In genomic region chr11:1041149-1041467, GRCh38 we compare ENCODE assay signal across 24 cellular contexts. TPM values are rescaled to one million over a fixed set of nuclear protein-coding genes. Genes with fewer than 3 reads are reported as not detected.
A peak's percentile ranks its signal among the peaks of the same experiment; 100 is the strongest.
DNase-seq lines count a peak whose midpoint lies in the region; ATAC-seq, FAIRE-seq and TF ChIP-seq lines count a peak whose summit lies in the region.
"Had no signal": no experiment of that assay in that cellular context is flagged by ENCODE, and none has a peak within 500 bp of the region (broad histone marks: within the 10 kb centered on the region; RNA-seq: fewer than 3 reads in every experiment).

No MANE protein-coding gene starts in this region.

- H3K9me3 ChIP-seq in BLaER1, result peaks cover 13% of the 10 kb centered on the region; the same call in 1 of the 2 replicates
- no peaks in the 10 kb centered on the region for H3K9me3 ChIP-seq in HCT116 (ENCODE audit: control insufficient read depth in 1 of 2, insufficient read depth in 1 of 2, low read depth in 1 of 2, low read length in 2 of 2)
- peaks cover 0 to 5% of the 10 kb centered on the region in 2 donors for H3K9me3 ChIP-seq in kidney (ENCODE audit: control insufficient read depth in 1 of 2, low read length in 2 of 2)
- no peaks in the 10 kb centered on the region for H3K9me3 ChIP-seq in spleen
- H3K9me3 ChIP-seq in WERI-Rb-1 (ENCODE audit: severe bottlenecking), result no peaks in the 10 kb centered on the region

- no peak for FAIRE-seq in kidney (lab: Jason Lieb, UNC)
- FAIRE-seq: D721Med, HepG2, K562 had no signal

- no peaks in the 10 kb centered on the region for H3K79me2 ChIP-seq in HCT116 (ENCODE audit: insufficient read depth, low read length)

- TF ChIP-seq POLR2A in HCT116 (IDR thresholded peaks at IDR 0.05; ENCODE audit: borderline replicate concordance, extremely low read depth, insufficient read depth, insufficient read length) (no peak), spleen (IDR thresholded peaks at IDR 0.05) (no peak)

- H3K9me2 ChIP-seq in HCT116 (ENCODE audit: insufficient read depth), result no peaks in the 10 kb centered on the region

- no peaks in the 10 kb centered on the region for H3K27me3 ChIP-seq in BLaER1
- no peaks in the 10 kb centered on the region for H3K27me3 ChIP-seq in HCT116 (ENCODE audit: insufficient read depth, low read length)
- peaks cover 0 to 29% (median 0%) of the 10 kb centered on the region in 7 donors for H3K27me3 ChIP-seq in spleen (replicated peaks in 1 of 7)
- H3K27me3 ChIP-seq in WERI-Rb-1 (ENCODE audit: insufficient read depth, low read depth, severe bottlenecking), result no peaks in the 10 kb centered on the region

- CTCF ChIA-PET in HCT116 (lab: Charles Lee), result no interaction called here

- 79 to 90% (median 82%) methylated on average over 2 to 8 of the region's 8 CpGs for WGBS in spleen, 5 donors

- peak overlapping the region; percentile 89 for H3K27ac ChIP-seq in BLaER1
- H3K27ac ChIP-seq in HCT116 (ENCODE audit: low read depth, low read length), result no peak overlapping the region
- no peak overlapping the region for H3K27ac ChIP-seq in kidney (ENCODE audit: low read depth in 2 of 2, low read length in 2 of 2)
- no peak overlapping the region for H3K27ac ChIP-seq in spleen
- no peak overlapping the region for H3K27ac ChIP-seq in WERI-Rb-1
- H3K27ac ChIP-seq: HL-60 had no signal

- peaks cover 62% of the 10 kb centered on the region for H3K4me1 ChIP-seq in BLaER1
- H3K4me1 ChIP-seq in HCT116 (ENCODE audit: control insufficient read depth in 1 of 2, insufficient read depth in 2 of 2, low read length in 2 of 2), result no peaks in the 10 kb centered on the region
- H3K4me1 ChIP-seq in kidney (ENCODE audit: control insufficient read depth in 1 of 2, insufficient read depth in 1 of 2, low read depth in 1 of 2, low read length in 2 of 2), result peaks cover 0 to 6% of the 10 kb centered on the region in 2 donors
- H3K4me1 ChIP-seq in spleen, result peaks cover 0 to 31% (median 0%) of the 10 kb centered on the region in 6 donors

- DNase-seq in HCT116 (ENCODE audit: low read depth, low spot score) (no peak), kidney (peak; percentile 73), spleen (peak; percentile 65), SHP77 treated with DMSO at 0.1 percent for 48 hours (lab: John Stamatoyannopoulos, UW) (no peak), WERI-Rb-1 (no peak)
- no peak for DNase-seq in activated T-cell treated with anti-CD3 and anti-CD28 coated beads, Interleukin-2, amount 50 U/mL, for 48 hours
- DNase-seq: ACHN, EL, GF-D8, MM.1S, NCI-H1048, NCI-H1417 treated with DMSO at 0.1 percent for 48 hours, NCI-H187, NCI-H2227 treated with DMSO at 0.1 percent for 48 hours, NCI-H510A treated with DMSO at 0.1 percent for 48 hours, NCI-H748 treated with DMSO at 0.1 percent for 48 hours had no signal

- H4K20me1 ChIP-seq in BLaER1, result no peaks in the 10 kb centered on the region
- no peaks in the 10 kb centered on the region for H4K20me1 ChIP-seq in HCT116 (ENCODE audit: insufficient read depth)

- H3K4me3 ChIP-seq in BLaER1 (no peak overlapping the region), HCT116 (replicated peaks in 1 of 2; ENCODE audit: low read depth in 1 of 2, low read length in 2 of 2) (no peak overlapping the region), kidney (ENCODE audit: low read length in 2 of 2) (no peak overlapping the region), spleen (no peak overlapping the region), WERI-Rb-1 (ENCODE audit: low read depth, low read length) (no peak overlapping the region)
- H3K4me3 ChIP-seq: GM23338, K562 had no signal

- TF ChIP-seq RAD21 in HCT116 (IDR thresholded peaks at IDR 0.05; ENCODE audit: low read depth), result no peak

- peak; percentile 26; the same call in 1 of the 2 replicates for ATAC-seq in HCT116
- ATAC-seq: GM23338 had no signal

- no peak overlapping the region for H2AFZ ChIP-seq in HCT116 (ENCODE audit: low read depth, low read length, poor library complexity, severe bottlenecking)
- H2AFZ ChIP-seq: GM23338 had no signal

- RAD21 ChIA-PET in HCT116 (lab: Charles Lee; ENCODE audit: low non-redundant PET in 1 of 2, low total read pairs in 2 of 2, uncharacterized antibody in 2 of 2, unreplicated experiment in 2 of 2), result no interaction called here

- 0 out of 2 replicates have a peak overlapping the region, but pooled peaks have one; percentile 50 for H3K9ac ChIP-seq in BLaER1
- no peak overlapping the region for H3K9ac ChIP-seq in HCT116 (ENCODE audit: low read length)
- H3K9ac ChIP-seq in kidney (ENCODE audit: low read length in 2 of 2), result no peak overlapping the region

- intact Hi-C loops in HCT116 (cut with micrococcal nuclease), result no loop called here
- intact Hi-C loops in kidney (cut with DNase I), result loop anchor here (10.0 kb wide), 1 partner anchor 186 kb away; no protein-coding TSS in a partner anchor
- intact Hi-C loops in spleen (cut with DNase I; ENCODE audit: low total_unique reads), result no loop called here

- no peaks in the 10 kb centered on the region for H3K36me3 ChIP-seq in BLaER1
- H3K36me3 ChIP-seq in HCT116 (ENCODE audit: control insufficient read depth in 1 of 2, insufficient read depth in 2 of 2, low read length in 2 of 2), result no peaks in the 10 kb centered on the region
- no peaks in the 10 kb centered on the region for H3K36me3 ChIP-seq in kidney (ENCODE audit: control insufficient read depth in 1 of 2, insufficient read depth in 2 of 2, low read length in 2 of 2)
- H3K36me3 ChIP-seq in spleen, result no peaks in the 10 kb centered on the region
- H3K36me3 ChIP-seq in WERI-Rb-1, result no peaks in the 10 kb centered on the region

- no peak for TF ChIP-seq CTCF in HCT116 (IDR thresholded peaks at IDR 0.05 in 2 of 3, conservative IDR thresholded peaks at IDR 0.05 in 1 of 3; ENCODE audit: borderline replicate concordance in 1 of 3, insufficient read depth in 1 of 3, low read depth in 2 of 3, low read length in 2 of 3)
- TF ChIP-seq CTCF in kidney (IDR thresholded peaks at IDR 0.05; ENCODE audit: borderline replicate concordance, extremely low read depth, insufficient read depth), result no peak
- TF ChIP-seq CTCF in spleen (IDR thresholded peaks at IDR 0.05 in 8 of 11, conservative IDR thresholded peaks at IDR 0.05 in 3 of 11), result no peak
- TF ChIP-seq CTCF in WERI-Rb-1 (IDR thresholded peaks at IDR 0.05; ENCODE audit: low read depth, low read length), result no peak

- POLR2A ChIA-PET in HCT116 (lab: Charles Lee), result interaction anchor here (0.7 kb wide), 1 partner anchor 882 kb away, joined by 3 read pairs; no protein-coding TSS in a partner anchor

- no TSS peak for BruUV-seq in HCT116 (replicated peaks; lab: Mats Ljungman, UMichigan)

- peak overlapping the region; percentile 82; the same call in 1 of the 2 replicates for H3K4me2 ChIP-seq in BLaER1
- no peak overlapping the region for H3K4me2 ChIP-seq in HCT116 (ENCODE audit: low read length)
- H3K4me2 ChIP-seq: GM23338 had no signal

TF ChIP-seq in HCT116, 20 proteins besides CTCF, POLR2A, EP300 and RAD21:
- no peak for TF ChIP-seq REST (IDR thresholded peaks at IDR 0.05; ENCODE audit: low read depth)
- TF ChIP-seq ATF3 (IDR thresholded peaks at IDR 0.05), result no peak
- TF ChIP-seq FOSL1 (IDR thresholded peaks at IDR 0.05; ENCODE audit: low read depth), result no peak
- no peak for TF ChIP-seq TCF7L2 (IDR thresholded peaks at IDR 0.05; ENCODE audit: borderline replicate concordance, extremely low read depth, insufficient read depth, insufficient read length)

RNA-seq across cellular contexts. Expression of gene MUC6, which starts 4.6 kb away (rescaled TPM):
- total RNA-seq in HCT116 (2021; ENCODE audit: unreplicated experiment) (0.02 TPM), kidney (3.0 TPM), spleen (under 1 TPM in 4 of 7 donors, not detected in 3; 0.09 to 0.76 (median 0.34) TPM)
- 0.21 and 0.36 TPM in 2 replicates for polyA plus RNA-seq in HCT116 (2012)
- polyA plus RNA-seq in kidney (ENCODE audit: insufficient read depth, low read depth, low replicate concordance) (1.1 TPM), spleen (under 1 TPM; 0.02 to 0.22 (median 0.11) TPM)
- total RNA-seq: GM23338, HepG2, K562, LHCN-M2, SK-MEL-5 had no signal
- polyA plus RNA-seq: GM23338, HepG2, K562 had no signal

RNA-seq across cellular contexts. Expression of gene MUC2, which starts 33.6 kb away (rescaled TPM):
- total RNA-seq in HCT116 (2021; ENCODE audit: unreplicated experiment) (0.47 TPM), kidney (not detected), spleen (under 1 TPM in 2 of 7 donors, not detected in 5; 0.03 to 0.06 TPM)
- 0.09 and 0.25 TPM in 2 replicates for polyA plus RNA-seq in HCT116 (2012)
- polyA plus RNA-seq in kidney (ENCODE audit: insufficient read depth, low read depth, low replicate concordance) (not detected), spleen (under 1 TPM in 1 of 3 donors, not detected in 2; 0.03 TPM)
- total RNA-seq: GM23338, HepG2, LHCN-M2, SK-MEL-5 had no signal
- polyA plus RNA-seq: GM23338, HepG2 had no signal

Comparison
In these comparisons a context has a peak if more than half of its experiments do, and no peak if none do; other contexts are left out.
1. DNase-seq: peak in kidney (single experiment) and spleen (single experiment); none in HCT116 (single experiment), SHP77 treated with DMSO at 0.1 percent for 48 hours (single experiment), activated T-cell treated with anti-CD3 and anti-CD28 coated beads, Interleukin-2, amount 50 U/mL, for 48 hours (0 of 2) and WERI-Rb-1 (single experiment).